Comparison of ENCODE assay signal across 8 cellular contexts in genomic region chr2:200373973-200374416, GRCh38.
DNase-seq lines count a peak whose midpoint lies in the region; ATAC-seq, FAIRE-seq and TF ChIP-seq lines count a peak whose summit lies in the region.

No MANE protein-coding gene starts in this region.

- H3K27ac ChIP-seq in ovary: no peak overlapping the region

- 68 to 73% (median 70%) methylated on average over 5 of the region's 5 CpGs for WGBS in ovary, 3 donors

- FAIRE-seq in GM12891 (lab: Jason Lieb, UNC) (peak; percentile 86), bronchial epithelial cell (lab: Jason Lieb, UNC) (no peak)

- H3K9me3 ChIP-seq in ovary: no peaks in the 10 kb centered on the region

- TF ChIP-seq CTCF in bronchial epithelial cell (IDR thresholded peaks at IDR 0.05; ENCODE audit: insufficient read depth, low read length, severe bottlenecking) (no peak), ovary (IDR thresholded peaks at IDR 0.05) (no peak)

- H3K36me3 ChIP-seq in bronchial epithelial cell (ENCODE audit: control insufficient read depth, insufficient read depth, low read length) (no peaks in the 10 kb centered on the region), ovary (no peaks in the 10 kb centered on the region)

- intact Hi-C loops in ovary (cut with DNase I): loop anchor here in 1 of 4 donors (2.0 kb wide), 1 partner anchor 15 kb away; no protein-coding TSS in a partner anchor

- no peak for DNase-seq in GM12891 (ENCODE audit: insufficient read length, low spot score)
- DNase-seq in bronchial epithelial cell (ENCODE audit: low read depth): peak; percentile 74
- DNase-seq in stimulated activated CD4-positive, alpha-beta T cell treated with anti-CD3 and anti-CD28 coated beads, Interleukin-4, amount 100 ng/mL, for 24 hours: peak; percentile 42
- no peak for DNase-seq in NCI-H1436 treated with DMSO at 0.1 percent for 48 hours (lab: John Stamatoyannopoulos, UW)
- no peak for DNase-seq in ovary
- no peak for DNase-seq in SHP77 treated with DMSO at 0.1 percent for 48 hours (lab: John Stamatoyannopoulos, UW)

- H3K4me3 ChIP-seq in bronchial epithelial cell (ENCODE audit: low read depth, low read length): peak overlapping the region; percentile 1
- H3K4me3 ChIP-seq in ovary: no peak overlapping the region

- TF ChIP-seq POLR2A in GM12891 (IDR thresholded peaks at IDR 0.05; ENCODE audit: low read depth, low read length) (no peak), ovary (IDR thresholded peaks at IDR 0.05) (no peak)

- ATAC-seq in GM21447 (IDR thresholded peaks at IDR 0.05; ENCODE audit: unreplicated experiment): peak; percentile 94
- peak; percentile 85 for ATAC-seq in HG03575 (IDR thresholded peaks at IDR 0.05; ENCODE audit: extremely low read depth, insufficient number of reproducible peaks, low FRiP score, unreplicated experiment)

- peaks cover 11% of the 10 kb centered on the region for H3K4me1 ChIP-seq in ovary (ENCODE audit: insufficient read depth)

- no peaks in the 10 kb centered on the region for H3K27me3 ChIP-seq in bronchial epithelial cell (ENCODE audit: control insufficient read depth, insufficient read depth, low read length)
- no peaks in the 10 kb centered on the region for H3K27me3 ChIP-seq in ovary

- TF ChIP-seq EP300 in ovary (IDR thresholded peaks at IDR 0.05): no peak

TF ChIP-seq in GM12891, 5 proteins besides CTCF, POLR2A, EP300 and RAD21:
- TF ChIP-seq POU2F2 (IDR thresholded peaks at IDR 0.05; ENCODE audit: low read depth, low read length) (no peak), TAF1 (IDR thresholded peaks at IDR 0.05; ENCODE audit: low read depth, low read length) (no peak), SPI1 (IDR thresholded peaks at IDR 0.05; ENCODE audit: low read depth, low read length) (peak; percentile 57)

Comparison
In these comparisons a context has a peak if more than half of its experiments do, and no peak if none do; other contexts are left out.
1. DNase-seq: peak in bronchial epithelial cell (single experiment) and stimulated activated CD4-positive, alpha-beta T cell treated with anti-CD3 and anti-CD28 coated beads, Interleukin-4, amount 100 ng/mL, for 24 hours (single experiment); none in GM12891 (single experiment), NCI-H1436 treated with DMSO at 0.1 percent for 48 hours (single experiment), ovary (0 of 5) and SHP77 treated with DMSO at 0.1 percent for 48 hours (single experiment).